9 cellular contexts compared by ENCODE assay signal in genomic region chr10:16987129-16987670, GRCh38.
DNase-seq lines count a peak whose midpoint lies in the region; ATAC-seq and TF ChIP-seq lines count a peak whose summit lies in the region.
"Had no signal": no experiment of that assay in that cellular context is flagged by ENCODE, and none has a peak within 500 bp of the region (broad histone marks: within the 10 kb centered on the region; RNA-seq: fewer than 3 reads in every experiment).

No MANE protein-coding gene starts in this region.

- H3K36me3 Mint-ChIP-seq in CD14-positive monocyte: no peaks in the 10 kb centered on the region

- BruUV-seq in PC-3 (replicated peaks; lab: Mats Ljungman, UMichigan): TSS peak; percentile 61

- H3K4me2 ChIP-seq in PC-3 (ENCODE audit: low read length): peak overlapping the region; percentile 61

- no peaks in the 10 kb centered on the region for H3K27me3 ChIP-seq in PC-3 (ENCODE audit: low read length)
- no peaks in the 10 kb centered on the region for H3K27me3 ChIP-seq in kidney epithelial cell (ENCODE audit: control insufficient read depth, insufficient read depth, low read length)
- H3K27me3 ChIP-seq in HAP-1 (ENCODE audit: low read depth): no peaks in the 10 kb centered on the region

- CTCF ChIA-PET in PC-3 (lab: Charles Lee): no interaction called here

- peaks cover 0 to 6% (median 0%) of the 10 kb centered on the region in 7 donors for H3K9me3 Mint-ChIP-seq in CD14-positive monocyte

- peak overlapping the region; percentile 36; the same call in 1 of the 2 replicates for H3K9ac ChIP-seq in PC-3 (ENCODE audit: low read length)

- no peaks in the 10 kb centered on the region for H4K20me1 ChIP-seq in PC-3 (ENCODE audit: low read length)

- H3K9me3 ChIP-seq in PC-3 (ENCODE audit: low read length): no peaks in the 10 kb centered on the region
- no peaks in the 10 kb centered on the region for H3K9me3 ChIP-seq in HAP-1

- peaks cover 23% of the 10 kb centered on the region for H3K4me1 ChIP-seq in PC-3 (ENCODE audit: insufficient read depth, low read length)
- peaks cover 10% of the 10 kb centered on the region for H3K4me1 ChIP-seq in HAP-1

- POLR2A ChIA-PET in PC-3 (lab: Charles Lee; ENCODE audit: unreplicated experiment): interaction anchor here (0.6 kb wide), 1 partner anchor 171 kb away, joined by 3 read pairs; no protein-coding TSS in a partner anchor

- no peaks in the 10 kb centered on the region for H3K9me2 ChIP-seq in PC-3 (replicated peaks; ENCODE audit: low read length)

- intact Hi-C loops in PC-3 (cut with micrococcal nuclease): loop anchor here (2.0 to 5.0 kb wide), 2 partner anchors 20 to 40 kb away; no protein-coding TSS in a partner anchor
- intact Hi-C loops in CD14-positive monocyte (cut with micrococcal nuclease): no loop called here

- no peaks in the 10 kb centered on the region for H3F3A ChIP-seq in PC-3 (ENCODE audit: low read length, unreplicated experiment)

- peaks cover 0 to 3% (median 0%) of the 10 kb centered on the region in 3 donors for H3K27me3 Mint-ChIP-seq in CD14-positive monocyte (ENCODE audit: low read depth in 3 of 3)

- H2AFZ ChIP-seq in PC-3 (ENCODE audit: low read length): peak overlapping the region; percentile 70

- DNase-seq in PC-3: peak; percentile 53
- no peak for DNase-seq in coronary artery (ENCODE audit: low spot score)
- peak; percentile 92 for DNase-seq in kidney epithelial cell (ENCODE audit: low read depth)
- DNase-seq in CD14-positive monocyte (ENCODE audit: low spot score): no peak
- DNase-seq in HAP-1 (ENCODE audit: low spot score in 2 of 2): no peak
- no peak for DNase-seq in HT-29 (ENCODE audit: low spot score)
- DNase-seq: NCI-H1105 had no signal

- no peaks in the 10 kb centered on the region for H3K4me1 Mint-ChIP-seq in CD14-positive monocyte

- no peak for TF ChIP-seq CTCF in PC-3 (conservative IDR thresholded peaks at IDR 0.05; ENCODE audit: low read depth, low read length)
- TF ChIP-seq CTCF in coronary artery (IDR thresholded peaks at IDR 0.05): no peak
- no peak for TF ChIP-seq CTCF in kidney epithelial cell (IDR thresholded peaks at IDR 0.05; ENCODE audit: insufficient read depth, low read length, poor library complexity, severe bottlenecking)
- TF ChIP-seq CTCF in CD14-positive monocyte (IDR thresholded peaks at IDR 0.05): no peak

- no peaks in the 10 kb centered on the region for H3K79me2 ChIP-seq in PC-3 (ENCODE audit: low read length)

- H3K4me3 ChIP-seq in PC-3 (ENCODE audit: low read length): no peak overlapping the region
- peak overlapping the region; percentile 45 for H3K4me3 ChIP-seq in coronary artery
- no peak overlapping the region for H3K4me3 ChIP-seq in kidney epithelial cell (ENCODE audit: low read depth, low read length)
- H3K4me3 ChIP-seq in HAP-1: no peak overlapping the region

- ATAC-seq in PC-3: peak; percentile 17; the same call in 1 of the 2 replicates
- no peak for ATAC-seq in GM18907 (IDR thresholded peaks at IDR 0.05; ENCODE audit: unreplicated experiment)

- no peak overlapping the region for H3K4me3 Mint-ChIP-seq in CD14-positive monocyte

- H3K27ac ChIP-seq in PC-3 (ENCODE audit: low read length): peak overlapping the region; percentile 82
- peak overlapping the region; percentile 77 to 86 for H3K27ac ChIP-seq in coronary artery
- H3K27ac ChIP-seq in temporal lobe (ENCODE audit: low read depth, low read length): peak overlapping the region; percentile 0

- H3K27ac Mint-ChIP-seq in CD14-positive monocyte: no peak overlapping the region

- no peaks in the 10 kb centered on the region for H3K36me3 ChIP-seq in PC-3 (ENCODE audit: low read depth, low read length)
- H3K36me3 ChIP-seq in kidney epithelial cell (ENCODE audit: control insufficient read depth, insufficient read depth, low read length): no peaks in the 10 kb centered on the region
- no peaks in the 10 kb centered on the region for H3K36me3 ChIP-seq in HAP-1 (replicated peaks)

- in situ Hi-C loops in HAP-1 (cut with MboI; ENCODE audit: low sequenced_read_pairs): no loop called here

Comparison
In these comparisons a context has a peak if more than half of its experiments do, and no peak if none do; other contexts are left out.
1. DNase-seq: peak in PC-3 (single experiment) and kidney epithelial cell (single experiment); none in coronary artery (single experiment), CD14-positive monocyte (single experiment), HAP-1 (0 of 2) and HT-29 (single experiment).
2. H3K27ac ChIP-seq: peak in every context shown above with its lines; median percentile 82 in PC-3; 82 in coronary artery; 0 in temporal lobe.